ENCODE assay signal across 8 cellular contexts in genomic region chr17:67992541-67993152, GRCh38. TPM values are rescaled to one million over a fixed set of nuclear protein-coding genes. Genes with fewer than 3 reads are reported as not detected.
DNase-seq lines count a peak whose midpoint lies in the region; ATAC-seq and TF ChIP-seq lines count a peak whose summit lies in the region.

No MANE protein-coding gene starts in this region.

- H3K4me2 ChIP-seq in BLaER1 treated with 17β-estradiol and CSF1 and Interleukin-3, amounts not matched to agents 10 nM and 100 nM: peak overlapping the region; percentile 66 to 88 (median 84)

- peaks cover 34 to 60% (median 54%) of the 10 kb centered on the region in 11 experiments for H3K27me3 ChIP-seq in BLaER1 treated with 17β-estradiol and CSF1 and Interleukin-3, amounts not matched to agents 10 nM and 100 nM

- peaks cover 19 to 30% (median 26%) of the 10 kb centered on the region in 10 experiments for H3K4me1 ChIP-seq in BLaER1 treated with 17β-estradiol and CSF1 and Interleukin-3, amounts not matched to agents 10 nM and 100 nM

- no peak for ATAC-seq in activated naive CD4-positive, alpha-beta T cell treated with anti-CD3 and anti-CD28 coated beads, Interleukin-2, amount 50 U/mL, for 72 hours
- no peak for ATAC-seq in stimulated activated effector memory CD8-positive, alpha-beta T cell treated with anti-CD3 and anti-CD28 coated beads, Interleukin-12 subunit alpha, Interleukin-12 subunit beta, amount 100 ng/mL, for 72 hours
- no peak for ATAC-seq in HG03432 (IDR thresholded peaks at IDR 0.05; ENCODE audit: unreplicated experiment)
- no peak for ATAC-seq in GM19452 (IDR thresholded peaks at IDR 0.05; ENCODE audit: unreplicated experiment)

- peaks cover 4 to 12% of the 10 kb centered on the region in 2 donors for H3K36me3 Mint-ChIP-seq in activated naive CD4-positive, alpha-beta T cell treated with anti-CD3 and anti-CD28 coated beads, Interleukin-2, amount 50 U/mL, for 72 hours
- H3K36me3 Mint-ChIP-seq in stimulated activated effector memory CD8-positive, alpha-beta T cell treated with anti-CD3 and anti-CD28 coated beads, Interleukin-12 subunit alpha, Interleukin-12 subunit beta, amount 100 ng/mL, for 72 hours: peaks cover 29% of the 10 kb centered on the region

- H3K27ac Mint-ChIP-seq in activated naive CD4-positive, alpha-beta T cell treated with anti-CD3 and anti-CD28 coated beads, Interleukin-2, amount 50 U/mL, for 72 hours: peak overlapping the region; percentile 82 to 94
- peak overlapping the region; percentile 94 for H3K27ac Mint-ChIP-seq in stimulated activated effector memory CD8-positive, alpha-beta T cell treated with anti-CD3 and anti-CD28 coated beads, Interleukin-12 subunit alpha, Interleukin-12 subunit beta, amount 100 ng/mL, for 72 hours

- H3K9ac ChIP-seq in BLaER1 treated with 17β-estradiol and CSF1 and Interleukin-3, amounts not matched to agents 10 nM and 100 nM: peak overlapping the region; percentile 77 to 94 (median 87)

- H3K27ac ChIP-seq in BLaER1 treated with 17β-estradiol and CSF1 and Interleukin-3, amounts not matched to agents 10 nM and 100 nM: peak overlapping the region; percentile 72 to 93 (median 81); a peak in 19 of 22 replicates

- H3K4me1 Mint-ChIP-seq in stimulated activated effector memory CD8-positive, alpha-beta T cell treated with anti-CD3 and anti-CD28 coated beads, Interleukin-12 subunit alpha, Interleukin-12 subunit beta, amount 100 ng/mL, for 72 hours: peaks cover 35% of the 10 kb centered on the region

- H3K4me3 Mint-ChIP-seq in stimulated activated effector memory CD8-positive, alpha-beta T cell treated with anti-CD3 and anti-CD28 coated beads, Interleukin-12 subunit alpha, Interleukin-12 subunit beta, amount 100 ng/mL, for 72 hours: peak overlapping the region; percentile 87

- no peaks in the 10 kb centered on the region for H3K9me3 ChIP-seq in BLaER1 treated with 17β-estradiol and CSF1 and Interleukin-3, amounts not matched to agents 10 nM and 100 nM (replicated peaks in 1 of 11)
- H3K9me3 ChIP-seq in iPS-18c (ENCODE audit: control insufficient read depth, insufficient read depth, low read length): peaks cover 2% of the 10 kb centered on the region

- no peak for DNase-seq in HFF-Myc (ENCODE audit: extremely low read depth, low read depth)
- no peak for DNase-seq in activated naive CD4-positive, alpha-beta T cell treated with anti-CD3 and anti-CD28 coated beads, Interleukin-2, amount 50 U/mL, for 72 hours (ENCODE audit: low spot score in 2 of 2)
- no peak for DNase-seq in stimulated activated effector memory CD8-positive, alpha-beta T cell treated with anti-CD3 and anti-CD28 coated beads, Interleukin-12 subunit alpha, Interleukin-12 subunit beta, amount 100 ng/mL, for 72 hours (ENCODE audit: low spot score in 2 of 2)
- no peak for DNase-seq in NCI-H187 (lab: John Stamatoyannopoulos, UW)

- peak overlapping the region; percentile 66 to 85 (median 79) for H3K4me3 ChIP-seq in BLaER1 treated with 17β-estradiol and CSF1 and Interleukin-3, amounts not matched to agents 10 nM and 100 nM
- peak overlapping the region; percentile 81 for H3K4me3 ChIP-seq in HFF-Myc (replicated peaks; ENCODE audit: low read depth, low read length)
- peak overlapping the region; percentile 94 for H3K4me3 ChIP-seq in iPS-18c (ENCODE audit: insufficient read depth, low read depth, low read length)

- peaks cover 0 to 19% (median 0%) of the 10 kb centered on the region in 11 experiments; a peak in 7 of 22 replicates for H4K20me1 ChIP-seq in BLaER1 treated with 17β-estradiol and CSF1 and Interleukin-3, amounts not matched to agents 10 nM and 100 nM

- H3K9me3 Mint-ChIP-seq in activated naive CD4-positive, alpha-beta T cell treated with anti-CD3 and anti-CD28 coated beads, Interleukin-2, amount 50 U/mL, for 72 hours: no peaks in the 10 kb centered on the region
- H3K9me3 Mint-ChIP-seq in stimulated activated effector memory CD8-positive, alpha-beta T cell treated with anti-CD3 and anti-CD28 coated beads, Interleukin-12 subunit alpha, Interleukin-12 subunit beta, amount 100 ng/mL, for 72 hours: no peaks in the 10 kb centered on the region

- no peak for TF ChIP-seq CTCF in HFF-Myc (IDR thresholded peaks at IDR 0.05; ENCODE audit: low read depth, low read length, missing control alignments)

- H3K36me3 ChIP-seq in BLaER1 treated with 17β-estradiol and CSF1 and Interleukin-3, amounts not matched to agents 10 nM and 100 nM: no peaks in the 10 kb centered on the region

RNA-seq across cellular contexts. Expression of gene C17orf58, which starts 3.6 kb away (rescaled TPM):
- total RNA-seq in activated naive CD4-positive, alpha-beta T cell treated with anti-CD3 and anti-CD28 coated beads, Interleukin-2, amount 50 U/mL, for 72 hours: 10 to 100 TPM; 12.6 to 17.6 TPM

RNA-seq across cellular contexts. Expression of gene KPNA2, which starts 42.9 kb away (rescaled TPM):
- 100 to 1,000 TPM; 150 to 274 TPM for total RNA-seq in activated naive CD4-positive, alpha-beta T cell treated with anti-CD3 and anti-CD28 coated beads, Interleukin-2, amount 50 U/mL, for 72 hours
